In genomic region chr12:51172515-51173431, GRCh38 we compare ENCODE assay signal across 1 cellular context.
TF ChIP-seq lines count a peak whose summit lies in the region.

TFCP2 (minus strand) TSS chr12:51173135; CDS start chr12:51172422, 713 bp downstream.

TF ChIP-seq in HepG2, 621 proteins besides CTCF, POLR2A, EP300 and RAD21 (continued from another document and continues in another):
- TF ChIP-seq NFYB (CRISPR knock-in tag; IDR thresholded peaks at IDR 0.05) (peak; percentile 94), MXD3 (CRISPR knock-in tag; IDR thresholded peaks at IDR 0.05) (no peak), MIXL1 (CRISPR knock-in tag; IDR thresholded peaks at IDR 0.05) (no peak), HNF4G (IDR thresholded peaks at IDR 0.05; ENCODE audit: borderline replicate concordance, low read depth, low read length) (no peak), HNF4G (CRISPR knock-in tag; IDR thresholded peaks at IDR 0.05; ENCODE audit: borderline replicate concordance, low read depth) (no peak), ATRX (CRISPR knock-in tag; IDR thresholded peaks at IDR 0.05; ENCODE audit: borderline replicate concordance) (no peak), ZGPAT (CRISPR knock-in tag; IDR thresholded peaks at IDR 0.05) (0 out of 2 replicates have a peak, but pooled peaks have one; percentile 17), ZBTB21 (CRISPR knock-in tag; IDR thresholded peaks at IDR 0.05) (peak; percentile 97), ZNF451 (CRISPR knock-in tag; IDR thresholded peaks at IDR 0.05) (no peak), ZBTB20 (CRISPR knock-in tag; IDR thresholded peaks at IDR 0.05; ENCODE audit: borderline replicate concordance, low read depth) (peak; percentile 48; the same call in 1 of the 2 replicates), ZNF768 (CRISPR knock-in tag; IDR thresholded peaks at IDR 0.05) (peak; percentile 34; the same call in 1 of the 2 replicates), TRAFD1 (CRISPR knock-in tag; IDR thresholded peaks at IDR 0.05; ENCODE audit: borderline replicate concordance) (no peak), MED13 (CRISPR knock-in tag; IDR thresholded peaks at IDR 0.05) (0 out of 2 replicates have a peak, but pooled peaks have one; percentile 38), ZZZ3 (CRISPR knock-in tag; IDR thresholded peaks at IDR 0.05; ENCODE audit: borderline replicate concordance) (no peak; the same call in 1 of the 2 replicates), ZNF850 (CRISPR knock-in tag; conservative IDR thresholded peaks at IDR 0.05) (no peak), ZBTB40 (IDR thresholded peaks at IDR 0.05) (peak; percentile 97), ZBTB40 (CRISPR knock-in tag; IDR thresholded peaks at IDR 0.05) (no peak; the same call in 1 of the 2 replicates), HMG20A (CRISPR knock-in tag; IDR thresholded peaks at IDR 0.05; ENCODE audit: borderline replicate concordance) (no peak), ZNF713 (CRISPR knock-in tag; IDR thresholded peaks at IDR 0.05) (no peak), USF2 (IDR thresholded peaks at IDR 0.05; ENCODE audit: low read depth, low read length) (peak; percentile 38; the same call in 1 of the 2 replicates), USF2 (CRISPR knock-in tag; IDR thresholded peaks at IDR 0.05; ENCODE audit: borderline replicate concordance) (no peak), ZNF468 (CRISPR knock-in tag; IDR thresholded peaks at IDR 0.05) (no peak), NR0B2 (CRISPR knock-in tag; IDR thresholded peaks at IDR 0.05) (peak; percentile 53), PREB (CRISPR knock-in tag; IDR thresholded peaks at IDR 0.05) (no peak), ZNF136 (CRISPR knock-in tag; IDR thresholded peaks at IDR 0.05; ENCODE audit: low read depth) (peak; percentile 83), ZNF280B (CRISPR knock-in tag; IDR thresholded peaks at IDR 0.05; ENCODE audit: borderline replicate concordance) (no peak; the same call in 1 of the 2 replicates), SAP130 (CRISPR knock-in tag; IDR thresholded peaks at IDR 0.05; ENCODE audit: low read depth) (peak; percentile 81), MATR3 (CRISPR knock-in tag; IDR thresholded peaks at IDR 0.05) (no peak), IRX3 (CRISPR knock-in tag; IDR thresholded peaks at IDR 0.05; ENCODE audit: borderline replicate concordance, low read depth) (0 out of 2 replicates have a peak, but pooled peaks have one; percentile 50), TIGD3 (CRISPR knock-in tag; IDR thresholded peaks at IDR 0.05; ENCODE audit: borderline replicate concordance) (0 out of 2 replicates have a peak, but pooled peaks have one; percentile 16), TEF (CRISPR knock-in tag; IDR thresholded peaks at IDR 0.05) (peak; percentile 39; the same call in 1 of the 2 replicates), U2AF2 (IDR thresholded peaks at IDR 0.05; ENCODE audit: low read depth, low read length) (no peak), SMYD3 (CRISPR knock-in tag; IDR thresholded peaks at IDR 0.05) (no peak), ZUFSP (CRISPR knock-in tag; IDR thresholded peaks at IDR 0.05; ENCODE audit: borderline replicate concordance) (no peak), ZNF788 (CRISPR knock-in tag; IDR thresholded peaks at IDR 0.05; ENCODE audit: borderline replicate concordance) (peak; percentile 72; the same call in 1 of the 2 replicates)
